In genomic region chr9:107784235-107784958, GRCh38 we compare ENCODE assay signal across 13 cellular contexts.
DNase-seq lines count a peak whose midpoint lies in the region; ATAC-seq and TF ChIP-seq lines count a peak whose summit lies in the region.
"Had no signal": no experiment of that assay in that cellular context is flagged by ENCODE, and none has a peak within 500 bp of the region (broad histone marks: within the 10 kb centered on the region; RNA-seq: fewer than 3 reads in every experiment).

No MANE protein-coding gene starts in this region.

- WGBS in neuronal stem cell (ENCODE audit: extremely low coverage in 2 of 2, insufficient read length in 2 of 2, insufficient replicate concordance in 1 of 2), 2 donors = no CpG with 5 or more reads among the region's 12 CpGs

- H4K91ac ChIP-seq in neuronal stem cell (ENCODE audit: low read depth, low read length, poor library complexity) = no peak overlapping the region

- peak overlapping the region; percentile 56 for H3K4me2 ChIP-seq in PC-9
- peak overlapping the region; percentile 17 for H3K4me2 ChIP-seq in fibroblast of lung (ENCODE audit: extremely low read depth, insufficient read depth, low read length)
- H3K4me2 ChIP-seq in neuronal stem cell (ENCODE audit: insufficient read depth, low read length, poor library complexity, severe bottlenecking) = no peak overlapping the region

- H2BK120ac ChIP-seq in neuronal stem cell (ENCODE audit: low read depth, low read length) = no peak overlapping the region

- H3K9ac ChIP-seq in fibroblast of lung (ENCODE audit: insufficient read depth, low read length) (no peak overlapping the region), neuronal stem cell (ENCODE audit: low read depth, low read length, poor library complexity) (no peak overlapping the region)

- H3K27ac ChIP-seq in PC-9 = peak overlapping the region; percentile 44
- peak overlapping the region; percentile 79 for H3K27ac ChIP-seq in fibroblast of lung (ENCODE audit: insufficient read depth, low read length)
- H3K27ac ChIP-seq in neuronal stem cell (replicated peaks; ENCODE audit: low read length) = no peak overlapping the region
- H3K27ac ChIP-seq in coronary artery = no peak overlapping the region
- no peak overlapping the region for H3K27ac ChIP-seq in tibial artery
- H3K27ac ChIP-seq: HL-60 had no signal

- H3F3A ChIP-seq in PC-9 (ENCODE audit: insufficient read depth, low read depth) = 0 out of 2 replicates have a peak, but pooled peaks cover 4% of the 10 kb centered on the region

- H4K20me1 ChIP-seq in PC-9 (ENCODE audit: insufficient read depth) (no peaks in the 10 kb centered on the region), fibroblast of lung (ENCODE audit: control insufficient read depth, extremely low read depth, insufficient read depth, low read length) (no peaks in the 10 kb centered on the region)

- no peak overlapping the region for H2BK15ac ChIP-seq in neuronal stem cell (ENCODE audit: low read length)

- no peak overlapping the region for H2AK5ac ChIP-seq in neuronal stem cell (ENCODE audit: low read depth, low read length)

- H3K79me2 ChIP-seq in PC-9 (ENCODE audit: low read depth) = no peaks in the 10 kb centered on the region
- H3K79me2 ChIP-seq in fibroblast of lung (ENCODE audit: control insufficient read depth, insufficient read depth, low read length) = no peaks in the 10 kb centered on the region

- no peak overlapping the region for H3K18ac ChIP-seq in neuronal stem cell (ENCODE audit: low read length)

- peaks cover 14% of the 10 kb centered on the region for H3K4me1 ChIP-seq in PC-9 (replicated peaks; ENCODE audit: insufficient read depth)
- H3K4me1 ChIP-seq in fibroblast of lung (ENCODE audit: control insufficient read depth, extremely low read depth, insufficient read depth, low read length) = peaks cover 10% of the 10 kb centered on the region
- H3K4me1 ChIP-seq in neuronal stem cell (ENCODE audit: control insufficient read depth in 2 of 2, insufficient read depth in 1 of 2, low read depth in 1 of 2, low read length in 2 of 2) = peaks cover 0 to 3% of the 10 kb centered on the region in 2 donors
- peaks cover 0 to 3% (median 0%) of the 10 kb centered on the region in 4 donors for H3K4me1 ChIP-seq in tibial artery

- H3K36me3 ChIP-seq in PC-9 (ENCODE audit: low read depth) = no peaks in the 10 kb centered on the region
- no peaks in the 10 kb centered on the region for H3K36me3 ChIP-seq in fibroblast of lung (ENCODE audit: control insufficient read depth, insufficient read depth, low read length)
- H3K36me3 ChIP-seq in neuronal stem cell (replicated peaks in 1 of 2; ENCODE audit: control insufficient read depth in 2 of 2, insufficient read depth in 2 of 2, low read length in 2 of 2) = no peaks in the 10 kb centered on the region
- no peaks in the 10 kb centered on the region for H3K36me3 ChIP-seq in tibial artery

- no peak overlapping the region for H3K4ac ChIP-seq in neuronal stem cell (ENCODE audit: low read length)

- no peaks in the 10 kb centered on the region for H3K79me1 ChIP-seq in neuronal stem cell (ENCODE audit: low read depth, low read length)

- H3K4me3 ChIP-seq in PC-9 (no peak overlapping the region), fibroblast of lung (replicated peaks in 1 of 4; ENCODE audit: control extremely low read depth in 1 of 4, insufficient read depth in 1 of 4, low read depth in 3 of 4, low read length in 4 of 4) (no peak overlapping the region), neuronal stem cell (ENCODE audit: low read length in 2 of 2) (no peak overlapping the region), coronary artery (no peak overlapping the region), tibial artery (no peak overlapping the region)

- no peaks in the 10 kb centered on the region for H3K9me2 ChIP-seq in PC-9 (ENCODE audit: insufficient read depth)

- H2AFZ ChIP-seq in PC-9 = peak overlapping the region; percentile 65; the same call in 1 of the 2 replicates
- no peak overlapping the region for H2AFZ ChIP-seq in fibroblast of lung (ENCODE audit: low read length)
- H2AFZ ChIP-seq in neuronal stem cell (ENCODE audit: low read length) = peak overlapping the region; percentile 66

- no peak for ATAC-seq in GM21515 (IDR thresholded peaks at IDR 0.05; ENCODE audit: unreplicated experiment)

- BruUV-seq in PC-9 (replicated peaks; lab: Mats Ljungman, UMichigan) = no TSS peak

- intact Hi-C loops in PC-9 (cut with micrococcal nuclease; ENCODE audit: unreplicated experiment) (no loop called here), tibial artery (cut with DNase I; ENCODE audit: low total_unique reads) (no loop called here)

- TF ChIP-seq CTCF in PC-9 (conservative IDR thresholded peaks at IDR 0.05) = no peak
- no peak for TF ChIP-seq CTCF in fibroblast of lung (conservative IDR thresholded peaks at IDR 0.05 in 1 of 2, IDR thresholded peaks at IDR 0.05 in 1 of 2; ENCODE audit: low read depth in 1 of 2, low read length in 2 of 2)
- no peak for TF ChIP-seq CTCF in coronary artery (IDR thresholded peaks at IDR 0.05)
- no peak for TF ChIP-seq CTCF in tibial artery (IDR thresholded peaks at IDR 0.05)

- CTCF ChIA-PET in PC-9 (lab: Charles Lee) = no interaction called here

- no peak overlapping the region for H4K8ac ChIP-seq in neuronal stem cell (ENCODE audit: low read depth, low read length)

- H3K23ac ChIP-seq in neuronal stem cell (ENCODE audit: low read depth, low read length, poor library complexity) = no peak overlapping the region

- H3K9me3 ChIP-seq in PC-9 (ENCODE audit: insufficient read depth, low read depth) = no peaks in the 10 kb centered on the region
- H3K9me3 ChIP-seq in fibroblast of lung (ENCODE audit: control insufficient read depth, insufficient read depth, low read depth, low read length) = no peaks in the 10 kb centered on the region
- no peaks in the 10 kb centered on the region for H3K9me3 ChIP-seq in neuronal stem cell (replicated peaks in 1 of 2; ENCODE audit: control insufficient read depth in 2 of 2, insufficient read depth in 1 of 2, low read depth in 1 of 2, low read length in 2 of 2)
- H3K9me3 ChIP-seq in tibial artery = no peaks in the 10 kb centered on the region

- DNase-seq in Daoy (ENCODE audit: low read depth) (peak; percentile 65), PC-9 (peak; percentile 29 to 75), fibroblast of lung (ENCODE audit: low read depth in 2 of 2) (peak; percentile 66 to 95), neuronal stem cell (ENCODE audit: low spot score) (no peak), coronary artery (ENCODE audit: low spot score) (no peak), tibial artery (no peak), AML-193 (lab: John Stamatoyannopoulos, UW) (no peak)
- DNase-seq: activated naive CD8-positive, alpha-beta T cell treated with anti-CD3 and anti-CD28 coated beads for 36 hours; DMS153; NCI-H446 treated with DMSO at 0.1 percent for 48 hours; stimulated activated CD4-positive, alpha-beta T cell treated with anti-CD3 and anti-CD28 coated beads, Interleukin-1b, Interleukin-23, amount 100 ng/mL, for 48 hours had no signal

- POLR2A ChIA-PET in PC-9 (lab: Charles Lee; ENCODE audit: unreplicated experiment) = no interaction called here

- no peak overlapping the region for H3K14ac ChIP-seq in neuronal stem cell (ENCODE audit: low read length)

- no peak overlapping the region for H2BK12ac ChIP-seq in neuronal stem cell (ENCODE audit: low read length)

- H3K27me3 ChIP-seq in PC-9 (ENCODE audit: insufficient read depth, low read depth) (no peaks in the 10 kb centered on the region), fibroblast of lung (ENCODE audit: control insufficient read depth, insufficient read depth, low read length) (no peaks in the 10 kb centered on the region), neuronal stem cell (ENCODE audit: control insufficient read depth in 3 of 3, insufficient read depth in 3 of 3, low read depth in 1 of 3, low read length in 3 of 3) (no peaks in the 10 kb centered on the region), tibial artery (no peaks in the 10 kb centered on the region)

- H2BK5ac ChIP-seq in neuronal stem cell (ENCODE audit: low read length) = no peak overlapping the region

Comparison
In these comparisons a context has a peak if more than half of its experiments do, and no peak if none do; other contexts are left out.
1. DNase-seq: peak in Daoy (single experiment), PC-9 (2 of 2) and fibroblast of lung (2 of 2); none in neuronal stem cell (single experiment), coronary artery (single experiment), tibial artery (0 of 2) and AML-193 (0 of 2).
2. H3K27ac ChIP-seq: peak in PC-9 (single experiment) and fibroblast of lung (single experiment); none in neuronal stem cell (single experiment), coronary artery (0 of 2) and tibial artery (0 of 2).